33 cellular contexts compared by ENCODE assay signal in the genomic region with DNA sequence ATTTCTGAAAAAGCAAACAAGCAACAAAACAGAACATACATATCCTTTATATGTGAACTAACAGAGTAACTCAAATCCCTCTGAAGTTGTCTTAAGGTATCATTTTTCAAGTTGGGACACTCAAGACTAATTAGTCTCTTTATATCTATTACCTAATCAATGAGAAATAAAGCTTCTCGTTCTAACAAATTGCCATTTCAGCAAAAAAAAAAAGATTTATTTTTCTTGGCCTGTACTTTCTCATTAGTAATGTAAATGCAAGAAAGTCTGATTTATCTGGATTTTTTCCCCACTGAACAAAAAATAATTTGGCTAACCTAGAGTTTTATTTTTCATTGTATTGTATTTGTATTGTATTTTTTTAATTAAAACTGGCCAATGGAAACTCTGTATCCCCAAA.
"Had no signal": no experiment of that assay in that cellular context is flagged by ENCODE, and none has a peak within 500 bp of the region (broad histone marks: within the 10 kb centered on the region; RNA-seq: fewer than 3 reads in every experiment).

No MANE protein-coding gene starts in this region.

- ATAC-seq: activated CD8-positive, alpha-beta T cell treated with anti-CD3 and anti-CD28 coated beads for 36 hours; activated naive CD4-positive, alpha-beta T cell treated with anti-CD3 and anti-CD28 coated beads, Interleukin-2, amount 50 U/mL, for 72 hours; activated T-cell treated with anti-CD3 and anti-CD28 coated beads, Interleukin-2, amount 50 U/mL, for 4 hours; activated T-cell treated with anti-CD3 and anti-CD28 coated beads, Interleukin-2, amount 50 U/mL, for 72 hours; activated T-helper 17 cell treated with anti-CD3 and anti-CD28 coated beads, Interleukin-2, amount 50 U/mL, for 72 hours; body of pancreas had no signal

- H3K27me3 ChIP-seq: adrenal gland, body of pancreas, brain microvascular endothelial cell, breast epithelium had no signal

- FAIRE-seq: astrocyte, TTC549 had no signal

- H3K9me3 ChIP-seq: adrenal gland, body of pancreas, breast epithelium had no signal

- H3K27ac ChIP-seq: adrenal gland, body of pancreas, brain microvascular endothelial cell, breast epithelium, VCaP had no signal

- H3K36me3 ChIP-seq: adrenal gland, brain microvascular endothelial cell, breast epithelium had no signal

- DNase-seq: activated B cell treated with CpG ODN at 0.5 μM for 24 hours; activated CD4-positive, alpha-beta memory T cell treated with anti-CD3 and anti-CD28 coated beads for 36 hours; activated CD4-positive, alpha-beta T cell treated with anti-CD3 and anti-CD28 coated beads for 4 hours; activated CD4-positive, alpha-beta T cell treated with anti-CD3 and anti-CD28 coated beads, Interleukin-2, amount 10 ng/mL, durations not matched to agents 24 days and 14 days; activated CD4-positive, alpha-beta T cell treated with anti-CD3 and anti-CD28 coated beads, Interleukin-2, amount 50 U/mL, for 1 hour; activated CD4-positive, alpha-beta T cell treated with anti-CD3 and anti-CD28 coated beads, Interleukin-2, amount 50 U/mL, for 4 hours; activated CD4-positive, CD25-positive, alpha-beta regulatory T cell treated with anti-CD3 and anti-CD28 coated beads, Interleukin-2, amount 50 U/mL, for 72 hours; activated CD8-positive, alpha-beta memory T cell treated with anti-CD3 and anti-CD28 coated beads, Interleukin-2, amount 50 U/mL, for 4 hours; activated CD8-positive, alpha-beta T cell treated with anti-CD3 and anti-CD28 coated beads for 36 hours; activated effector memory CD4-positive, alpha-beta T cell treated with anti-CD3 and anti-CD28 coated beads, Interleukin-2, amount 50 U/mL, for 16 hours; activated gamma-delta T cell treated with Interleukin-2 at 50 U/mL for 16 hours; activated naive CD4-positive, alpha-beta T cell; activated naive CD4-positive, alpha-beta T cell treated with anti-CD3 and anti-CD28 coated beads for 36 hours; activated naive CD4-positive, alpha-beta T cell treated with anti-CD3 and anti-CD28 coated beads, Interleukin-2, amount 50 U/mL, for 16 hours; activated naive CD8-positive, alpha-beta T cell treated with anti-CD3 and anti-CD28 coated beads for 36 hours; activated T-cell treated with anti-CD3 and anti-CD28 coated beads for 4 hours; activated T-cell treated with anti-CD3 and anti-CD28 coated beads, Interleukin-2, amount 50 U/mL, for 1 hour; activated T-cell treated with anti-CD3 and anti-CD28 coated beads, Interleukin-2, amount 50 U/mL, for 4 hours; activated T-cell treated with anti-CD3 and anti-CD28 coated beads, Interleukin-2, amount 50 U/mL, for 72 hours; adrenal gland; amniotic stem cell; aorta; body of pancreas; brain microvascular endothelial cell; central memory CD4-positive, alpha-beta T cell; T-helper 2 cell; T-helper 9 cell had no signal

- H3K4me3 ChIP-seq: adrenal gland, body of pancreas, breast epithelium had no signal

- H3K4me1 ChIP-seq: adrenal gland, body of pancreas, breast epithelium had no signal
